ENCODE assay signal across 32 cellular contexts in genomic region chr7:110382736-110383135, GRCh38.
"Had no signal": no experiment of that assay in that cellular context is flagged by ENCODE, and none has a peak within 500 bp of the region (broad histone marks: within the 10 kb centered on the region; RNA-seq: fewer than 3 reads in every experiment).

No MANE protein-coding gene starts in this region.

- H3K4me1 ChIP-seq: adrenal gland, ascending aorta, breast epithelium, gastrocnemius medialis had no signal

- H3K27ac ChIP-seq: adrenal gland, ascending aorta, breast epithelium, cardiac muscle cell, coronary artery, dorsolateral prefrontal cortex, esophagus muscularis mucosa, foreskin keratinocyte, gastrocnemius medialis, heart left ventricle, VCaP had no signal

- H3K4me3 ChIP-seq: adrenal gland, ascending aorta, breast epithelium, cardiac muscle cell, coronary artery, dorsolateral prefrontal cortex, esophagus muscularis mucosa, gastrocnemius medialis, heart left ventricle had no signal

- H3K27ac Mint-ChIP-seq: activated B cell treated with CpG ODN at 0.5 μM for 24 hours; activated CD8-positive, alpha-beta T cell treated with anti-CD3 and anti-CD28 coated beads for 36 hours; activated naive CD8-positive, alpha-beta T cell; activated T-helper 17 cell treated with anti-CD3 and anti-CD28 coated beads, Interleukin-2, amount 50 U/mL, for 72 hours; dendritic cell treated with granulocyte-macrophage colony-stimulating factor and Interleukin-4, amounts not matched to agents 40 ng/mL and 50 ng/mL, for 4 days had no signal

- H3K4me3 Mint-ChIP-seq: activated B cell treated with CpG ODN at 0.5 μM for 24 hours; activated CD8-positive, alpha-beta T cell treated with anti-CD3 and anti-CD28 coated beads for 36 hours; activated naive CD8-positive, alpha-beta T cell; activated T-cell treated with anti-CD3 and anti-CD28 coated beads, Interleukin-2, amount 50 U/mL, for 4 hours; activated T-helper 17 cell treated with anti-CD3 and anti-CD28 coated beads, Interleukin-2, amount 50 U/mL, for 72 hours; brain; dendritic cell treated with granulocyte-macrophage colony-stimulating factor and Interleukin-4, amounts not matched to agents 40 ng/mL and 50 ng/mL, for 4 days had no signal

- H3K9me3 Mint-ChIP-seq: activated B cell treated with CpG ODN at 0.5 μM for 24 hours; activated CD8-positive, alpha-beta T cell treated with anti-CD3 and anti-CD28 coated beads for 36 hours; activated T-cell treated with anti-CD3 and anti-CD28 coated beads, Interleukin-2, amount 50 U/mL, for 4 hours; activated T-helper 17 cell treated with anti-CD3 and anti-CD28 coated beads, Interleukin-2, amount 50 U/mL, for 72 hours had no signal

- H3K27me3 Mint-ChIP-seq: activated B cell treated with CpG ODN at 0.5 μM for 24 hours; activated naive CD8-positive, alpha-beta T cell; dendritic cell treated with granulocyte-macrophage colony-stimulating factor and Interleukin-4, amounts not matched to agents 40 ng/mL and 50 ng/mL, for 4 days had no signal

- H3K27me3 ChIP-seq: adrenal gland, ascending aorta, breast epithelium, cardiac muscle cell, dorsolateral prefrontal cortex, esophagus muscularis mucosa, foreskin keratinocyte, gastrocnemius medialis, heart left ventricle had no signal

- H3K4me1 Mint-ChIP-seq: activated B cell treated with CpG ODN at 0.5 μM for 24 hours; activated T-helper 17 cell treated with anti-CD3 and anti-CD28 coated beads, Interleukin-2, amount 50 U/mL, for 72 hours; brain had no signal

- H3K9me3 ChIP-seq: adrenal gland, ascending aorta, breast epithelium, esophagus muscularis mucosa, gastrocnemius medialis, heart left ventricle had no signal

- H3K36me3 ChIP-seq: adrenal gland, ascending aorta, breast epithelium, cardiac muscle cell, esophagus muscularis mucosa, gastrocnemius medialis, heart left ventricle had no signal

- H3K36me3 Mint-ChIP-seq: activated naive CD8-positive, alpha-beta T cell; brain had no signal

- DNase-seq: activated B cell treated with CpG ODN at 0.5 μM for 24 hours; activated CD4-positive, alpha-beta T cell treated with anti-CD3 and anti-CD28 coated beads for 48 hours; activated CD4-positive, alpha-beta T cell treated with anti-CD3 and anti-CD28 coated beads, Interleukin-2, amount 50 U/mL, for 1 hour; activated CD4-positive, alpha-beta T cell treated with anti-CD3 and anti-CD28 coated beads, Interleukin-2, amount 50 U/mL, for 48 hours; activated CD8-positive, alpha-beta memory T cell treated with anti-CD3 and anti-CD28 coated beads for 24 hours; activated CD8-positive, alpha-beta T cell treated with anti-CD3 and anti-CD28 coated beads for 36 hours; activated effector memory CD4-positive, alpha-beta T cell treated with Interleukin-2 at 50 U/mL for 16 hours; activated gamma-delta T cell treated with Interleukin-2 at 50 U/mL for 16 hours; activated naive CD4-positive, alpha-beta T cell treated with anti-CD3 and anti-CD28 coated beads, Interleukin-2, amount 50 U/mL, for 16 hours; activated naive CD4-positive, alpha-beta T cell treated with Interleukin-2 at 50 U/mL for 16 hours; activated T-cell treated with anti-CD3 and anti-CD28 coated beads, Interleukin-2, amount 50 U/mL, for 4 hours; adrenal gland; central memory CD4-positive, alpha-beta T cell; dorsolateral prefrontal cortex; effector memory CD4-positive, alpha-beta T cell; erythroblast; foreskin keratinocyte; gastrocnemius medialis; glutamatergic neuron; heart left ventricle; T-helper 2 cell had no signal

- ATAC-seq: activated CD4-positive, CD25-positive, alpha-beta regulatory T cell treated with anti-CD3 and anti-CD28 coated beads, Interleukin-2, amount 50 U/mL, for 24 hours; activated CD8-positive, alpha-beta T cell treated with anti-CD3 and anti-CD28 coated beads for 36 hours; activated T-cell treated with anti-CD3 and anti-CD28 coated beads, Interleukin-2, amount 50 U/mL, for 4 hours; activated T-helper 17 cell treated with anti-CD3 and anti-CD28 coated beads, Interleukin-2, amount 50 U/mL, for 72 hours; foreskin keratinocyte; gastrocnemius medialis; heart left ventricle had no signal
